In genomic region chr13:47454986-47455385, GRCh38 we compare ENCODE assay signal across 14 cellular contexts.
A peak's percentile ranks its signal among the peaks of the same experiment; 100 is the strongest.
DNase-seq lines count a peak whose midpoint lies in the region; ATAC-seq and TF ChIP-seq lines count a peak whose summit lies in the region.
"Had no signal": no experiment of that assay in that cellular context is flagged by ENCODE, and none has a peak within 500 bp of the region (broad histone marks: within the 10 kb centered on the region; RNA-seq: fewer than 3 reads in every experiment).

No MANE protein-coding gene starts in this region.

- no peak overlapping the region for H3K4me2 ChIP-seq in GM23248 (ENCODE audit: unreplicated experiment)
- H3K4me2 ChIP-seq: PC-9 had no signal

- no peak overlapping the region for H2AFZ ChIP-seq in GM23248
- H2AFZ ChIP-seq: PC-9 had no signal

- H3K27me3 ChIP-seq in GM23248 (replicated peaks; ENCODE audit: insufficient read depth), result no peaks in the 10 kb centered on the region
- H3K27me3 ChIP-seq in sigmoid colon, result no peaks in the 10 kb centered on the region

- in situ Hi-C loops in GM23248 (cut with MboI), result no loop called here

- TF ChIP-seq POLR2A in sigmoid colon (IDR thresholded peaks at IDR 0.05), result no peak

- DNase-seq in GM23248 (peak; percentile 44), cardiac fibroblast (ENCODE audit: low read depth in 2 of 2) (peak; percentile 23 to 56), foreskin fibroblast (peak; percentile 45 to 65), ecto neural progenitor cell (ENCODE audit: low spot score) (no peak), NOMO-1 treated with dmso at 0.1 percent for 144 hours (lab: John Stamatoyannopoulos, UW; ENCODE audit: unreplicated experiment) (no peak), sigmoid colon (no peak)
- DNase-seq: DMS153, NCI-H1436 treated with DMSO at 0.1 percent for 48 hours, NCI-H2227 treated with DMSO at 0.1 percent for 48 hours, NCI-H526 treated with DMSO at 0.1 percent for 48 hours, PC-9 had no signal

- H3K36me3 ChIP-seq in GM23248 (ENCODE audit: low read depth) (no peaks in the 10 kb centered on the region), sigmoid colon (no peaks in the 10 kb centered on the region)

- H3K4me1 ChIP-seq in GM23248 (ENCODE audit: insufficient read depth) (peaks cover 21% of the 10 kb centered on the region), sigmoid colon (no peaks in the 10 kb centered on the region)

- no peak for ATAC-seq in HG03442 (IDR thresholded peaks at IDR 0.05; ENCODE audit: unreplicated experiment)

- no peak overlapping the region for H3K27ac ChIP-seq in GM23248
- H3K27ac ChIP-seq in sigmoid colon, result no peak overlapping the region
- H3K27ac ChIP-seq: C4-2B, PC-9 had no signal

- H4K20me1 ChIP-seq in GM23248 (ENCODE audit: insufficient read depth), result no peaks in the 10 kb centered on the region

- H3K4me3 ChIP-seq in GM23248, result no peak overlapping the region
- H3K4me3 ChIP-seq in cardiac fibroblast (replicated peaks in 1 of 2; ENCODE audit: low read depth in 2 of 2, low read length in 2 of 2), result no peak overlapping the region
- no peak overlapping the region for H3K4me3 ChIP-seq in foreskin fibroblast (ENCODE audit: low read depth in 1 of 2, low read length in 2 of 2)
- H3K4me3 ChIP-seq in sigmoid colon, result no peak overlapping the region
- H3K4me3 ChIP-seq: GM12878, PC-9 had no signal

- no peaks in the 10 kb centered on the region for H3K9me2 ChIP-seq in GM23248 (ENCODE audit: insufficient read depth)

- no peaks in the 10 kb centered on the region for H3K79me2 ChIP-seq in GM23248 (ENCODE audit: insufficient read depth)

- no peak for TF ChIP-seq EP300 in sigmoid colon (IDR thresholded peaks at IDR 0.05)

- H3K9ac ChIP-seq in GM23248, result no peak overlapping the region

- intact Hi-C loops in sigmoid colon (cut with DNase I), result no loop called here

- H3K9me3 ChIP-seq in GM23248 (ENCODE audit: low read depth), result no peaks in the 10 kb centered on the region
- H3K9me3 ChIP-seq in sigmoid colon, result no peaks in the 10 kb centered on the region

- WGBS in GM23248 (ENCODE audit: low coverage in 1 of 2, low lambda C conversion rate in 2 of 2, missing lambda C conversion rate in 2 of 2), 2 experiments, result 57 to 58% methylated on average over 3 of the region's 3 CpGs
- 58 to 79% methylated on average over 3 of the region's 3 CpGs for WGBS in sigmoid colon, 2 donors

- H3F3A ChIP-seq in GM23248 (ENCODE audit: insufficient read depth), result 0 out of 2 replicates have a peak, but pooled peaks cover 7% of the 10 kb centered on the region

- TF ChIP-seq CTCF in cardiac fibroblast (IDR thresholded peaks at IDR 0.05; ENCODE audit: low read depth, low read length) (no peak), foreskin fibroblast (IDR thresholded peaks at IDR 0.05; ENCODE audit: low read depth, low read length) (no peak), sigmoid colon (IDR thresholded peaks at IDR 0.05) (no peak)

Comparison
In these comparisons a context has a peak if more than half of its experiments do, and no peak if none do; other contexts are left out.
1. DNase-seq: peak in GM23248 (single experiment), cardiac fibroblast (2 of 2) and foreskin fibroblast (2 of 2); none in ecto neural progenitor cell (single experiment), NOMO-1 treated with dmso at 0.1 percent for 144 hours (single experiment) and sigmoid colon (single experiment).